In genomic region chr16:27492588-27492979, GRCh38 we compare ENCODE assay signal across 26 cellular contexts. TPM values are rescaled to one million over a fixed set of nuclear protein-coding genes. Genes with fewer than 3 reads are reported as not detected.
DNase-seq lines count a peak whose midpoint lies in the region; ATAC-seq and TF ChIP-seq lines count a peak whose summit lies in the region.
"Had no signal": no experiment of that assay in that cellular context is flagged by ENCODE, and none has a peak within 500 bp of the region (broad histone marks: within the 10 kb centered on the region; RNA-seq: fewer than 3 reads in every experiment).

No MANE protein-coding gene starts in this region.

- no peaks in the 10 kb centered on the region for H3K9me3 ChIP-seq in CD8-positive, alpha-beta memory T cell (ENCODE audit: low read length)
- H3K9me3 ChIP-seq in HUES6 (ENCODE audit: control insufficient read depth, insufficient read depth, low read depth, low read length) (no peaks in the 10 kb centered on the region), gastrocnemius medialis (no peaks in the 10 kb centered on the region), breast epithelium (no peaks in the 10 kb centered on the region)
- H3K9me3 ChIP-seq: BLaER1, gastroesophageal sphincter, left lung, stomach, tibial artery had no signal

- peaks cover 38% of the 10 kb centered on the region for H3K36me3 ChIP-seq in CD8-positive, alpha-beta memory T cell (ENCODE audit: insufficient read depth, low read length)
- H3K36me3 ChIP-seq in HUES6 (ENCODE audit: control insufficient read depth, insufficient read depth, low read length) (peaks cover 99% of the 10 kb centered on the region), gastrocnemius medialis (peaks cover 4 to 98% of the 10 kb centered on the region in 2 donors), breast epithelium (peaks cover 12% of the 10 kb centered on the region)

- no peak for ATAC-seq in gastrocnemius medialis
- ATAC-seq in GM21529 (IDR thresholded peaks at IDR 0.05; ENCODE audit: unreplicated experiment) = no peak
- no peak for ATAC-seq in GM18505 (IDR thresholded peaks at IDR 0.05; ENCODE audit: unreplicated experiment)
- ATAC-seq: GM12878, HCT116, left lung, sciatic nerve had no signal

- DNase-seq in CD8-positive, alpha-beta memory T cell = no peak
- DNase-seq in iPS-NIHi7 (ENCODE audit: extremely low spot score) (peak; percentile 29), gastrocnemius medialis (no peak), breast epithelium (ENCODE audit: low spot score in 2 of 2) (no peak)
- DNase-seq: activated CD4-positive, alpha-beta T cell treated with anti-CD3 and anti-CD28 coated beads, Interleukin-2, amount 50 U/mL, for 1 hour; activated CD4-positive, CD25-positive, alpha-beta regulatory T cell; activated T-cell treated with anti-CD3 and anti-CD28 coated beads, Interleukin-2, amount 50 U/mL, for 24 hours; hippocampal formation; left lung; NCI-H146; NCI-H446; NCI-H82; stimulated activated CD4-positive, alpha-beta T cell treated with anti-CD3 and anti-CD28 coated beads, Interleukin-12 subunit alpha, Interleukin-12 subunit beta, amount 100 ng/mL, for 4 hours; stimulated activated CD4-positive, alpha-beta T cell treated with anti-CD3 and anti-CD28 coated beads, Interleukin-2, amount 100 ng/mL, for 48 hours; stomach; tibial artery had no signal

- H3K36me3 Mint-ChIP-seq in CD8-positive, alpha-beta memory T cell = peaks cover 10 to 96% (median 35%) of the 10 kb centered on the region in 3 donors

- H3K27me3 Mint-ChIP-seq in CD8-positive, alpha-beta memory T cell = no peaks in the 10 kb centered on the region
- H3K27me3 Mint-ChIP-seq: activated T-cell treated with anti-CD3 and anti-CD28 coated beads, Interleukin-2, amount 50 U/mL, for 24 hours had no signal

- intact Hi-C loops in gastrocnemius medialis (cut with DNase I; ENCODE audit: low total_unique reads) = no loop called here
- intact Hi-C loops in breast epithelium (cut with DNase I; ENCODE audit: low total_unique reads) = no loop called here

- in situ Hi-C loops in gastrocnemius medialis (cut with MboI; ENCODE audit: low sequenced_read_pairs in 4 of 4) = no loop called here

- no peak for TF ChIP-seq CTCF in gastrocnemius medialis (IDR thresholded peaks at IDR 0.05 in 4 of 5, conservative IDR thresholded peaks at IDR 0.05 in 1 of 5)
- TF ChIP-seq CTCF in breast epithelium (IDR thresholded peaks at IDR 0.05) = no peak

- no peak overlapping the region for H3K9ac ChIP-seq in HUES6 (ENCODE audit: low read length)
- H3K9ac ChIP-seq: BLaER1 had no signal

- H3K27ac ChIP-seq in CD8-positive, alpha-beta memory T cell (ENCODE audit: low read depth, low read length) = no peak overlapping the region
- 0 out of 2 replicates have a peak overlapping the region, but pooled peaks have one; percentile 26 for H3K27ac ChIP-seq in HUES6 (ENCODE audit: low read depth, low read length)
- H3K27ac ChIP-seq in gastrocnemius medialis = peak overlapping the region; percentile 26 to 58 (median 47)
- peak overlapping the region in 1 of 2 donors; percentile 29 for H3K27ac ChIP-seq in breast epithelium
- H3K27ac ChIP-seq: BLaER1, neutrophil, tibial artery had no signal

- peak overlapping the region in 7 of 8 donors; percentile 51 to 94 (median 80) for H3K27ac Mint-ChIP-seq in CD8-positive, alpha-beta memory T cell
- H3K27ac Mint-ChIP-seq: activated T-cell treated with anti-CD3 and anti-CD28 coated beads, Interleukin-2, amount 50 U/mL, for 24 hours; mesothelial cell of epicardium had no signal

- TF ChIP-seq POLR2A in gastrocnemius medialis (IDR thresholded peaks at IDR 0.05) = no peak
- TF ChIP-seq POLR2A in breast epithelium (IDR thresholded peaks at IDR 0.05) = no peak
- no peak for TF ChIP-seq POLR2A in GM18505 (IDR thresholded peaks at IDR 0.05; ENCODE audit: borderline replicate concordance, extremely low read depth, insufficient read depth, insufficient read length)

- H3K4me3 ChIP-seq in CD8-positive, alpha-beta memory T cell (ENCODE audit: low read length) = no peak overlapping the region
- no peak overlapping the region for H3K4me3 ChIP-seq in HUES6 (ENCODE audit: low read depth, low read length)
- no peak overlapping the region for H3K4me3 ChIP-seq in gastrocnemius medialis
- H3K4me3 ChIP-seq in breast epithelium = no peak overlapping the region
- H3K4me3 ChIP-seq: BLaER1, gastroesophageal sphincter, GM12878, left lung, stomach, tibial artery had no signal

- H3K4me1 Mint-ChIP-seq in CD8-positive, alpha-beta memory T cell = peaks cover 4 to 6% (median 5%) of the 10 kb centered on the region in 3 donors
- H3K4me1 Mint-ChIP-seq: mesothelial cell of epicardium had no signal

- no peaks in the 10 kb centered on the region for H3K27me3 ChIP-seq in CD8-positive, alpha-beta memory T cell (ENCODE audit: insufficient read depth, low read length, poor library complexity, severe bottlenecking)
- H3K27me3 ChIP-seq in HUES6 (ENCODE audit: control insufficient read depth, insufficient read depth, low read length) = no peaks in the 10 kb centered on the region
- no peaks in the 10 kb centered on the region for H3K27me3 ChIP-seq in gastrocnemius medialis
- H3K27me3 ChIP-seq in breast epithelium = no peaks in the 10 kb centered on the region
- H3K27me3 ChIP-seq: BLaER1, gastroesophageal sphincter, left lung, neutrophil, stomach, tibial artery had no signal

- H3K4me3 Mint-ChIP-seq in CD8-positive, alpha-beta memory T cell = peak overlapping the region in 2 of 7 donors; percentile 18 to 19
- H3K4me3 Mint-ChIP-seq: activated T-cell treated with anti-CD3 and anti-CD28 coated beads, Interleukin-2, amount 50 U/mL, for 24 hours; mesothelial cell of epicardium had no signal

- POLR2A ChIA-PET in CD8-positive, alpha-beta memory T cell (lab: Charles Lee) = no interaction called here

- H3K9me3 Mint-ChIP-seq in CD8-positive, alpha-beta memory T cell = no peaks in the 10 kb centered on the region
- H3K9me3 Mint-ChIP-seq: activated T-cell treated with anti-CD3 and anti-CD28 coated beads, Interleukin-2, amount 50 U/mL, for 24 hours; mesothelial cell of epicardium had no signal

- no peaks in the 10 kb centered on the region for H3K4me1 ChIP-seq in CD8-positive, alpha-beta memory T cell (ENCODE audit: insufficient read depth, low read length)
- no peaks in the 10 kb centered on the region for H3K4me1 ChIP-seq in HUES6 (ENCODE audit: control insufficient read depth, insufficient read depth, low read length)
- H3K4me1 ChIP-seq in gastrocnemius medialis = no peaks in the 10 kb centered on the region
- H3K4me1 ChIP-seq in breast epithelium = no peaks in the 10 kb centered on the region
- H3K4me1 ChIP-seq: gastroesophageal sphincter, stomach, tibial artery had no signal

- CTCF ChIA-PET in CD8-positive, alpha-beta memory T cell (lab: Charles Lee) = no interaction called here

RNA-seq across cellular contexts. Expression of gene GTF3C1, which starts 57.1 kb away (rescaled TPM):
- total RNA-seq in CD8-positive, alpha-beta memory T cell = 10 to 100 TPM; 60.4 to 62.7 TPM
- 58.6 TPM for polyA plus RNA-seq in CD8-positive, alpha-beta memory T cell
- total RNA-seq in gastrocnemius medialis (100 to 1,000 TPM in 1 of 4 donors, 10 to 100 TPM in 3; 52.0 to 108 (median 67.8) TPM), breast epithelium (10 to 100 TPM; 31.2 to 44.6 (median 37.4) TPM)

RNA-seq across cellular contexts. Expression of gene KATNIP, which starts 57.4 kb away (rescaled TPM):
- 10 to 100 TPM; 15.1 to 17.5 TPM for total RNA-seq in CD8-positive, alpha-beta memory T cell
- 3.0 TPM for polyA plus RNA-seq in CD8-positive, alpha-beta memory T cell
- 10 to 100 TPM in 1 of 4 donors, 1 to 10 TPM in 3; 6.3 to 12.1 (median 7.7) TPM for total RNA-seq in gastrocnemius medialis
- 10 to 100 TPM; 14.4 to 46.9 (median 31.6) TPM for total RNA-seq in breast epithelium
